In the genomic region with DNA sequence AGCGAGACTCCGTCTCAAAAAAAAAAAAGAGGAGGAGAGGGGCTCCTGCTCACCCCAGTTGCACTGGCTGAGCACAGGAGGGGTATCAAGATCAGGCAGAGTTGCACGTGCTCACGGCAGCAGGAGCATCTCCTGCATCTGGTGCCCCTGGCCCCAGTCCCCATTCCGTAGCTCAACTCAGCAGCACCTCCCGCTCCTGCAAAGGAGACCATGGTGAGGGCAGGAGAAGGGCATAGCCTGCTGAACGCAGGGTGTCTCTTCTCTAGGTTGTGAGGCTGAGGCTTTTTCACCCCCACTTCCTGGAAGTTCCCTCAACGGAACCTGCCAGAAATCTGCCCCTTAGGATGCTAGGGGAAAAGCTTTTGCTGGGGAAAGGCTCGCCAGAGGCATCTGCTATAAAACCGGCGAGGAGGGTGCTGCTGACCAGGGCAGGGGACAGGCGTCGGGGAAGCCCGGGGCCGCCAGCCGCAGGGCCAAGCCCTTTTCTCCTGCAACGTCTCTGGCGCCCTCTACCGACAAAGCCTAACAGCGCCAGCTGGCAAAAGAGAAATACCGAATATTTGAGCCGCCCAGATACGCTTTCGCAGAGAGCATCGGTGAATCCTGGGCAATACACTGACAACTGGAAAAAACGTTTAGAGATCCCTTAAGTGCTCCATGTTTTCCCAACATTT, we compare ENCODE assay signal across 8 cellular contexts. TPM values are rescaled to one million over a fixed set of nuclear protein-coding genes. Genes with fewer than 3 reads are reported as not detected.
DNase-seq lines count a peak whose midpoint lies in the region; ATAC-seq, FAIRE-seq and TF ChIP-seq lines count a peak whose summit lies in the region.

No MANE protein-coding gene starts in this region.

- H3K14ac ChIP-seq in IMR-90 (replicated peaks; ENCODE audit: low read depth, low read length) = peak overlapping the region; percentile 83

- intact Hi-C loops in IMR-90 (cut with micrococcal nuclease) = loop anchor here (1.0 kb wide), 1 partner anchor 90 kb away; no protein-coding TSS in a partner anchor
- intact Hi-C loops in activated T-helper 1 cell treated with anti-CD3 and anti-CD28 coated beads, Interleukin-12 subunit alpha, Interleukin-12 subunit beta, Interleukin-2, Interleukin-4 antibody, amounts not matched to agents 30 ng/mL and 10 ng/mL and 1 ng/mL, durations not matched to agents 14 hours and 24 hours and 36 hours (cut with micrococcal nuclease) = loop anchor here (1.0 to 5.0 kb wide), 10 partner anchors 15 to 286 kb away; partner anchors contain the start of genes ARSA, DENND6B, MAPK11 and NCAPH2

- peaks cover 11% of the 10 kb centered on the region for H3K4me1 Mint-ChIP-seq in activated T-helper 1 cell treated with anti-CD3 and anti-CD28 coated beads, Interleukin-12 subunit alpha, Interleukin-12 subunit beta, Interleukin-2, Interleukin-4 antibody, amounts not matched to agents 30 ng/mL and 10 ng/mL and 1 ng/mL, durations not matched to agents 14 hours and 24 hours and 36 hours (ENCODE audit: low read depth)
- peaks cover 0 to 13% (median 7%) of the 10 kb centered on the region in 3 donors for H3K4me1 Mint-ChIP-seq in naive B cell

- in situ Hi-C loops in IMR-90 (cut with MboI; ENCODE audit: low sequenced_read_pairs) = no loop called here

- no peak for FAIRE-seq in RCC 7860 (lab: Jason Lieb, UNC)

- DNase-seq in AG09319 (ENCODE audit: extremely low read depth, low read depth) (peak; percentile 51), IMR-90 (peak; percentile 75), RCC 7860 (ENCODE audit: low spot score) (peak; percentile 63), fibroblast of lung (ENCODE audit: low read depth in 2 of 2) (peak; percentile 68 to 80), naive B cell (peak; percentile 84)
- DNase-seq in activated T-helper 1 cell treated with anti-CD3 and anti-CD28 coated beads, Interleukin-12 subunit alpha, Interleukin-12 subunit beta, Interleukin-2, Interleukin-4 antibody, amounts not matched to agents 30 ng/mL and 10 ng/mL and 1 ng/mL, durations not matched to agents 14 hours and 24 hours and 36 hours (ENCODE audit: low spot score) = peak; percentile 80
- peak; percentile 76 to 77 for DNase-seq in stimulated activated CD8-positive, alpha-beta memory T cell treated with anti-CD3 and anti-CD28 coated beads, Interleukin-7, amount 100 ng/mL, for 4 hours (ENCODE audit: low read depth in 2 of 2)

- peak overlapping the region; percentile 87 for H2AFZ ChIP-seq in IMR-90 (replicated peaks; ENCODE audit: low read length, poor library complexity)
- peak overlapping the region; percentile 60 for H2AFZ ChIP-seq in fibroblast of lung (ENCODE audit: low read length)

- peaks cover 19 to 47% of the 10 kb centered on the region in 2 experiments for H3K79me1 ChIP-seq in IMR-90 (ENCODE audit: low read depth in 1 of 2, low read length in 2 of 2)

- peak overlapping the region; percentile 78 for H3K27ac Mint-ChIP-seq in activated T-helper 1 cell treated with anti-CD3 and anti-CD28 coated beads, Interleukin-12 subunit alpha, Interleukin-12 subunit beta, Interleukin-2, Interleukin-4 antibody, amounts not matched to agents 30 ng/mL and 10 ng/mL and 1 ng/mL, durations not matched to agents 14 hours and 24 hours and 36 hours
- peak overlapping the region; percentile 85 to 97 (median 96) for H3K27ac Mint-ChIP-seq in naive B cell

- peaks cover 39% of the 10 kb centered on the region for H3K9me1 ChIP-seq in IMR-90 (ENCODE audit: insufficient read depth, low read length)

- no peaks in the 10 kb centered on the region for H3K9me3 Mint-ChIP-seq in activated T-helper 1 cell treated with anti-CD3 and anti-CD28 coated beads, Interleukin-12 subunit alpha, Interleukin-12 subunit beta, Interleukin-2, Interleukin-4 antibody, amounts not matched to agents 30 ng/mL and 10 ng/mL and 1 ng/mL, durations not matched to agents 14 hours and 24 hours and 36 hours
- H3K9me3 Mint-ChIP-seq in naive B cell = no peaks in the 10 kb centered on the region

- H3K36me3 Mint-ChIP-seq in activated T-helper 1 cell treated with anti-CD3 and anti-CD28 coated beads, Interleukin-12 subunit alpha, Interleukin-12 subunit beta, Interleukin-2, Interleukin-4 antibody, amounts not matched to agents 30 ng/mL and 10 ng/mL and 1 ng/mL, durations not matched to agents 14 hours and 24 hours and 36 hours (ENCODE audit: low read depth) = no peaks in the 10 kb centered on the region
- no peaks in the 10 kb centered on the region for H3K36me3 Mint-ChIP-seq in naive B cell

- 0 out of 2 replicates have a peak overlapping the region, but pooled peaks have one; percentile 36 for H2BK120ac ChIP-seq in IMR-90 (ENCODE audit: low read depth, low read length)

- 0 out of 2 replicates have a peak overlapping the region, but pooled peaks have one; percentile 38 for H2AK5ac ChIP-seq in IMR-90 (ENCODE audit: low read depth, low read length)

- TF ChIP-seq RAD21 in IMR-90 (IDR thresholded peaks at IDR 0.05; ENCODE audit: low read length) = peak; percentile 93

- H4K8ac ChIP-seq in IMR-90 (ENCODE audit: low read depth in 2 of 2, low read length in 2 of 2) = peak overlapping the region; percentile 79 to 90; a peak in 3 of 4 replicates

- H3K4me3 ChIP-seq in IMR-90 (ENCODE audit: insufficient read depth, low read depth, low read length) (peak overlapping the region; percentile 57), fibroblast of lung (replicated peaks in 1 of 4; ENCODE audit: control extremely low read depth in 1 of 4, insufficient read depth in 1 of 4, low read depth in 3 of 4, low read length in 4 of 4) (peak overlapping the region; percentile 66 to 83 (median 70))

- peak overlapping the region; percentile 5; the same call in 1 of the 2 replicates for H4K5ac ChIP-seq in IMR-90 (ENCODE audit: low read depth, low read length)

- H3K27ac ChIP-seq in IMR-90 (ENCODE audit: insufficient read depth, low read length) = no peak overlapping the region; the same call in 1 of the 2 replicates
- H3K27ac ChIP-seq in fibroblast of lung (ENCODE audit: insufficient read depth, low read length) = peak overlapping the region; percentile 65

- peak overlapping the region; percentile 73 for H3K4ac ChIP-seq in IMR-90 (ENCODE audit: low read depth, low read length)

- H3K9me3 ChIP-seq in IMR-90 (ENCODE audit: control insufficient read depth, insufficient read depth, low read length) = no peaks in the 10 kb centered on the region
- no peaks in the 10 kb centered on the region for H3K9me3 ChIP-seq in fibroblast of lung (ENCODE audit: control insufficient read depth, insufficient read depth, low read depth, low read length)

- ATAC-seq in GM19023 (IDR thresholded peaks at IDR 0.05; ENCODE audit: unreplicated experiment) (peak; percentile 49), IMR-90 (ENCODE audit: low read depth) (peak; percentile 79), naive B cell (ENCODE audit: low read depth in 2 of 2) (peak; percentile 56 to 59)

- no peak overlapping the region for H3K18ac ChIP-seq in IMR-90 (ENCODE audit: low read depth, low read length)

- CTCF ChIA-PET in IMR-90 (lab: Yijun Ruan, JAX) = interaction anchor here (0.6 to 2.2 kb wide), 7 partner anchors 10 to 320 kb away, joined by 3 to 10 read pairs (median 3); partner anchors contain the start of gene HDAC10

- H3K4me2 ChIP-seq in IMR-90 (ENCODE audit: low read depth, low read length) (peak overlapping the region; percentile 87), fibroblast of lung (ENCODE audit: extremely low read depth, insufficient read depth, low read length) (peak overlapping the region; percentile 86)

- H3K27me3 Mint-ChIP-seq in activated T-helper 1 cell treated with anti-CD3 and anti-CD28 coated beads, Interleukin-12 subunit alpha, Interleukin-12 subunit beta, Interleukin-2, Interleukin-4 antibody, amounts not matched to agents 30 ng/mL and 10 ng/mL and 1 ng/mL, durations not matched to agents 14 hours and 24 hours and 36 hours (ENCODE audit: insufficient read depth) = peaks cover 2% of the 10 kb centered on the region
- no peaks in the 10 kb centered on the region for H3K27me3 Mint-ChIP-seq in naive B cell

- no TSS peak for BruUV-seq in IMR-90 (replicated peaks; lab: Mats Ljungman, UMichigan)

- dilution Hi-C loops in IMR-90 (cut with HindIII; ENCODE audit: low sequenced_read_pairs, unreplicated experiment) = no loop called here

- H3K23ac ChIP-seq in IMR-90 (ENCODE audit: low read depth, low read length) = peak overlapping the region; percentile 26

- H3K79me2 ChIP-seq in fibroblast of lung (ENCODE audit: control insufficient read depth, insufficient read depth, low read length) = peaks cover 13% of the 10 kb centered on the region

- TF ChIP-seq CTCF in AG09319 (IDR thresholded peaks at IDR 0.05; ENCODE audit: low read depth, low read length) = peak; percentile 93
- TF ChIP-seq CTCF in IMR-90 (conservative IDR thresholded peaks at IDR 0.05; ENCODE audit: low read depth, low read length) = peak; percentile 99
- peak; percentile 93 to 98 for TF ChIP-seq CTCF in fibroblast of lung (conservative IDR thresholded peaks at IDR 0.05 in 1 of 2, IDR thresholded peaks at IDR 0.05 in 1 of 2; ENCODE audit: low read depth in 1 of 2, low read length in 2 of 2)

- no peak overlapping the region; the same call in 1 of the 2 replicates for H2BK20ac ChIP-seq in IMR-90 (ENCODE audit: low read depth, low read length)

- H2BK15ac ChIP-seq in IMR-90 (ENCODE audit: low read depth, low read length) = no peak overlapping the region

- no peaks in the 10 kb centered on the region; the same call in 1 of the 2 replicates for H3K36me3 ChIP-seq in IMR-90 (ENCODE audit: control insufficient read depth, insufficient read depth, low read length)
- no peaks in the 10 kb centered on the region for H3K36me3 ChIP-seq in fibroblast of lung (ENCODE audit: control insufficient read depth, insufficient read depth, low read length)

- POLR2A ChIA-PET in IMR-90 (lab: Charles Lee; ENCODE audit: unreplicated experiment) = interaction anchor here (0.6 kb wide), 1 partner anchor 74 kb away, joined by 7 read pairs; no protein-coding TSS in a partner anchor

- H2BK5ac ChIP-seq in IMR-90 (ENCODE audit: low read depth, low read length, poor library complexity, severe bottlenecking) = peak overlapping the region; percentile 48

- H3K4me3 Mint-ChIP-seq in activated T-helper 1 cell treated with anti-CD3 and anti-CD28 coated beads, Interleukin-12 subunit alpha, Interleukin-12 subunit beta, Interleukin-2, Interleukin-4 antibody, amounts not matched to agents 30 ng/mL and 10 ng/mL and 1 ng/mL, durations not matched to agents 14 hours and 24 hours and 36 hours = peak overlapping the region; percentile 83
- peak overlapping the region; percentile 79 to 96 (median 90) for H3K4me3 Mint-ChIP-seq in naive B cell

- H3K4me1 ChIP-seq in IMR-90 (ENCODE audit: control insufficient read depth, insufficient read depth, low read length) (peaks cover 5% of the 10 kb centered on the region; the same call in 1 of the 2 replicates), fibroblast of lung (ENCODE audit: control insufficient read depth, extremely low read depth, insufficient read depth, low read length) (peaks cover 3% of the 10 kb centered on the region)

- H2AK9ac ChIP-seq in IMR-90 (replicated peaks; ENCODE audit: low read depth, low read length, poor library complexity) = peak overlapping the region; percentile 88

- H3K27me3 ChIP-seq in IMR-90 (ENCODE audit: control insufficient read depth, insufficient read depth, low read length) (no peaks in the 10 kb centered on the region), fibroblast of lung (ENCODE audit: control insufficient read depth, insufficient read depth, low read length) (no peaks in the 10 kb centered on the region)

- H4K91ac ChIP-seq in IMR-90 (ENCODE audit: insufficient read depth, low read depth, low read length) = peak overlapping the region; percentile 5; the same call in 1 of the 2 replicates

- H3K56ac ChIP-seq in IMR-90 (ENCODE audit: extremely low read depth, insufficient read depth, low read length) = peak overlapping the region; percentile 68

- no peak for TF ChIP-seq POLR2A in IMR-90 (IDR thresholded peaks at IDR 0.05; ENCODE audit: low read depth, low read length)

- H4K20me1 ChIP-seq in IMR-90 (ENCODE audit: insufficient read depth, low read length) (peaks cover 16% of the 10 kb centered on the region), fibroblast of lung (ENCODE audit: control insufficient read depth, extremely low read depth, insufficient read depth, low read length) (no peaks in the 10 kb centered on the region)

- peak overlapping the region; percentile 44 for H3K9ac ChIP-seq in IMR-90 (ENCODE audit: low read depth, low read length)
- no peak overlapping the region for H3K9ac ChIP-seq in fibroblast of lung (ENCODE audit: insufficient read depth, low read length)

- WGBS in IMR-90 (ENCODE audit: extremely low coverage in 2 of 2, insufficient read length in 1 of 2), 2 experiments = 3% methylated on average over 11 of the region's 26 CpGs; no CpG with 5 or more reads in 1 of the 2 experiments

RNA-seq across cellular contexts. Expression of gene PPP6R2, which starts 1.0 kb away (rescaled TPM):
- 49.4 and 51.6 TPM in 2 replicates for total RNA-seq in IMR-90 (2012; rRNA removed)
- polyA plus RNA-seq in IMR-90 (2012; rRNA removed) = 46.9 and 49.2 TPM in 2 replicates
- polyA plus RNA-seq in IMR-90 (2012; cell fraction: cytosol; rRNA removed) = 42.4 and 51.0 TPM in 2 replicates
- polyA plus RNA-seq in IMR-90 (2012; cell fraction: nucleus; rRNA removed; ENCODE audit: low replicate concordance) = 130 and 243 TPM in 2 replicates
- 46.0 and 48.5 TPM in 2 replicates for total RNA-seq in activated T-helper 1 cell treated with anti-CD3 and anti-CD28 coated beads, Interleukin-12 subunit alpha, Interleukin-12 subunit beta, Interleukin-2, Interleukin-4 antibody, amounts not matched to agents 30 ng/mL and 10 ng/mL and 1 ng/mL, durations not matched to agents 14 hours and 24 hours and 36 hours
- 34.4 and 44.4 TPM in 2 replicates for total RNA-seq in fibroblast of lung
- 19.7 and 24.6 TPM in 2 replicates for polyA plus RNA-seq in fibroblast of lung
- polyA plus RNA-seq in fibroblast of lung (2012) = 25.1 and 30.5 TPM in 2 replicates
- 43.4 and 55.2 TPM in 2 replicates for polyA minus RNA-seq in fibroblast of lung (ENCODE audit: low replicate concordance)
- polyA plus RNA-seq in naive B cell (ENCODE audit: low read depth in 6 of 6) = 10 to 100 TPM; 11.9 to 28.1 (median 16.2) TPM

RNA-seq across cellular contexts. Expression of gene DENND6B, which starts 15.3 kb away (rescaled TPM):
- total RNA-seq in IMR-90 (2012; rRNA removed) (0.36 and 0.56 TPM in 2 replicates), fibroblast of lung (2.0 and 2.1 TPM in 2 replicates)
- polyA plus RNA-seq in IMR-90 (2012; rRNA removed) (4.9 and 5.3 TPM in 2 replicates), fibroblast of lung (1.7 and 1.9 TPM in 2 replicates), naive B cell (ENCODE audit: low read depth in 6 of 6) (under 1 TPM in 5 of 6 donors, not detected in 1; 0.05 to 0.43 (median 0.28) TPM)
- polyA plus RNA-seq in IMR-90 (2012; cell fraction: cytosol; rRNA removed) = 3.0 and 4.6 TPM in 2 replicates
- polyA plus RNA-seq in IMR-90 (2012; cell fraction: nucleus; rRNA removed; ENCODE audit: low replicate concordance) = 15.5 and 36.4 TPM in 2 replicates
- 1.7 and 2.2 TPM in 2 replicates for total RNA-seq in activated T-helper 1 cell treated with anti-CD3 and anti-CD28 coated beads, Interleukin-12 subunit alpha, Interleukin-12 subunit beta, Interleukin-2, Interleukin-4 antibody, amounts not matched to agents 30 ng/mL and 10 ng/mL and 1 ng/mL, durations not matched to agents 14 hours and 24 hours and 36 hours
- polyA plus RNA-seq in fibroblast of lung (2012) = 3.1 and 3.5 TPM in 2 replicates
- polyA minus RNA-seq in fibroblast of lung (ENCODE audit: low replicate concordance) = 2.0 and 2.8 TPM in 2 replicates

RNA-seq across cellular contexts. Expression of gene PLXNB2, which starts 34.7 kb away (rescaled TPM):
- total RNA-seq in IMR-90 (2012; rRNA removed) (73.1 and 84.7 TPM in 2 replicates), fibroblast of lung (130 and 209 TPM in 2 replicates)
- polyA plus RNA-seq in IMR-90 (2012; rRNA removed) (202 and 220 TPM in 2 replicates), fibroblast of lung (62.7 and 72.9 TPM in 2 replicates), naive B cell (ENCODE audit: low read depth in 6 of 6) (1 to 10 TPM in 2 of 6 donors, under 1 TPM in 3, not detected in 1; 0.46 to 1.1 (median 0.66) TPM)
- 120 and 220 TPM in 2 replicates for polyA plus RNA-seq in IMR-90 (2012; cell fraction: cytosol; rRNA removed)
- 452 and 943 TPM in 2 replicates for polyA plus RNA-seq in IMR-90 (2012; cell fraction: nucleus; rRNA removed; ENCODE audit: low replicate concordance)
- total RNA-seq in activated T-helper 1 cell treated with anti-CD3 and anti-CD28 coated beads, Interleukin-12 subunit alpha, Interleukin-12 subunit beta, Interleukin-2, Interleukin-4 antibody, amounts not matched to agents 30 ng/mL and 10 ng/mL and 1 ng/mL, durations not matched to agents 14 hours and 24 hours and 36 hours = 8.9 and 10.2 TPM in 2 replicates
- polyA plus RNA-seq in fibroblast of lung (2012) = 127 and 141 TPM in 2 replicates
- polyA minus RNA-seq in fibroblast of lung (ENCODE audit: low replicate concordance) = 337 and 393 TPM in 2 replicates
